21 cellular contexts compared by ENCODE assay signal in the genomic region with DNA sequence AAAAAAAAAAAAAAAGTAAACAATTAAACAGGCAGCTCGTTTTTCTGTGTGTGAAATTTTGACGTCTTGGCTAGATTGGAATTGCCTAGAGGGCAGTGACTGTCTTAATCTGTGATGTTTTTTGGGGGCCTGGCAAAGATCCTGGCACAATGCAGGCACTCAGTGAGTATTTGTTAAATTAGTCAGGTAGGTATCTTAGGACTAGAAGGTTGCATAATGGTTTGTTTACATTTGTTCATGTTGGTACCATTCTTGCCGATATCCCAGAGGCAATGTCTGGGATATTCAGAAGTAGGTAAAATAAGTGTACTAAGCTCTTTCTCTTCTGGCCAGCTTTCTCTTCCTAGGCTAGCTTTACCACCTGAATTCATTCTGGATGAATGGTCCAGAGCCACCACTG. TPM values are rescaled to one million over a fixed set of nuclear protein-coding genes. Genes with fewer than 3 reads are reported as not detected.
A peak's percentile ranks its signal among the peaks of the same experiment; 100 is the strongest.
DNase-seq lines count a peak whose midpoint lies in the region; ATAC-seq, FAIRE-seq and TF ChIP-seq lines count a peak whose summit lies in the region.
"Had no signal": no experiment of that assay in that cellular context is flagged by ENCODE, and none has a peak within 500 bp of the region (broad histone marks: within the 10 kb centered on the region; RNA-seq: fewer than 3 reads in every experiment).

No MANE protein-coding gene starts in this region.

- no peak for FAIRE-seq in GM12878 (lab: Jason Lieb, UNC)
- FAIRE-seq: kidney had no signal

- H3K9me3 ChIP-seq in GM12878 (replicated peaks; ENCODE audit: control insufficient read depth, insufficient read depth, low read length) (no peaks in the 10 kb centered on the region), heart left ventricle (no peaks in the 10 kb centered on the region)
- H3K9me3 ChIP-seq: HAP-1, upper lobe of left lung had no signal

- H3K4me1 ChIP-seq in GM12878 (ENCODE audit: control insufficient read depth, insufficient read depth, low read length) (no peaks in the 10 kb centered on the region), heart left ventricle (peaks cover 0 to 29% (median 19%) of the 10 kb centered on the region in 12 donors)

- in situ Hi-C loops in GM12878 (cut with MboI), result no loop called here

- BruUV-seq in GM12878 (replicated peaks; lab: Mats Ljungman, UMichigan), result no TSS peak

- H4K20me1 ChIP-seq in GM12878 (ENCODE audit: control insufficient read depth, insufficient read depth), result no peaks in the 10 kb centered on the region; the same call in 1 of the 2 replicates

- H3K27ac ChIP-seq in GM12878 (ENCODE audit: control insufficient read depth, insufficient read depth), result no peak overlapping the region
- no peak overlapping the region for H3K27ac ChIP-seq in heart left ventricle
- H3K27ac ChIP-seq: upper lobe of left lung had no signal

- H3K27ac Mint-ChIP-seq in activated T-cell treated with anti-CD3 and anti-CD28 coated beads, Interleukin-2, amount 50 U/mL, for 24 hours, result peak overlapping the region; percentile 80
- H3K27ac Mint-ChIP-seq in IgD-negative memory B cell (no peak overlapping the region), nephron progenitor cell (no peak overlapping the region)

- POLR2A ChIA-PET in GM12878 (lab: Charles Lee), result interaction anchor here (0.6 kb wide), 1 partner anchor 133 kb away, joined by 3 read pairs; no protein-coding TSS in a partner anchor

- no peak for TF ChIP-seq POLR2A in GM12878 (IDR thresholded peaks at IDR 0.05; ENCODE audit: low read depth, low read length)
- TF ChIP-seq POLR2A in heart left ventricle (IDR thresholded peaks at IDR 0.05), result no peak

- H3K4me3 ChIP-seq in GM12878 (no peak overlapping the region), heart left ventricle (no peak overlapping the region)
- H3K4me3 ChIP-seq: HAP-1, upper lobe of left lung had no signal

- H3K27me3 Mint-ChIP-seq in activated T-cell treated with anti-CD3 and anti-CD28 coated beads, Interleukin-2, amount 50 U/mL, for 24 hours, result no peaks in the 10 kb centered on the region
- H3K27me3 Mint-ChIP-seq in IgD-negative memory B cell (no peaks in the 10 kb centered on the region), nephron progenitor cell (ENCODE audit: low read depth, poor library complexity) (peaks cover 5% of the 10 kb centered on the region)

- H3K4me1 Mint-ChIP-seq in activated T-cell treated with anti-CD3 and anti-CD28 coated beads, Interleukin-2, amount 50 U/mL, for 24 hours (ENCODE audit: low read depth), result peaks cover 51% of the 10 kb centered on the region
- H3K4me1 Mint-ChIP-seq in IgD-negative memory B cell, result peaks cover 22 to 29% (median 29%) of the 10 kb centered on the region in 3 donors
- H3K4me1 Mint-ChIP-seq in nephron progenitor cell, result peaks cover 29% of the 10 kb centered on the region

- intact Hi-C loops in GM12878 (cut with micrococcal nuclease; ENCODE audit: unreplicated experiment) (no loop called here), heart left ventricle (cut with DNase I) (no loop called here)

- no peak for TF ChIP-seq CTCF in GM12878 (IDR thresholded peaks at IDR 0.05 in 2 of 3, conservative IDR thresholded peaks at IDR 0.05 in 1 of 3; ENCODE audit: control insufficient read depth in 2 of 3, extremely low read depth in 1 of 3, insufficient read depth in 1 of 3, low read depth in 3 of 3, low read length in 3 of 3)
- no peak for TF ChIP-seq CTCF in nephron progenitor cell (IDR thresholded peaks at IDR 0.05)
- TF ChIP-seq CTCF in heart left ventricle (IDR thresholded peaks at IDR 0.05), result no peak

- H3K9ac ChIP-seq in GM12878 (ENCODE audit: control insufficient read depth, insufficient read depth, low read length), result no peak overlapping the region

- H3K79me2 ChIP-seq in GM12878 (ENCODE audit: control insufficient read depth, insufficient read depth, low read length), result peaks cover 35% of the 10 kb centered on the region

- ATAC-seq in GM12878, result no peak
- ATAC-seq in heart left ventricle, result no peak
- ATAC-seq: right cardiac atrium; stimulated activated naive CD8-positive, alpha-beta T cell treated with anti-CD3 and anti-CD28 coated beads, Interleukin-15, Interleukin-2, amounts not matched to agents 100 U/mL and 50 U/mL, for 24 hours had no signal

- H3K36me3 ChIP-seq in GM12878 (ENCODE audit: control insufficient read depth in 2 of 2, insufficient read depth in 2 of 2, low read length in 1 of 2), result peaks cover 4 to 20% of the 10 kb centered on the region in 2 experiments
- H3K36me3 ChIP-seq in heart left ventricle, result peaks cover 0 to 45% (median 40%) of the 10 kb centered on the region in 9 donors

- TF ChIP-seq EP300 in GM12878 (IDR thresholded peaks at IDR 0.05; ENCODE audit: borderline replicate concordance in 1 of 2, control insufficient read depth in 1 of 2, low read depth in 2 of 2, low read length in 2 of 2), result no peak

- CTCF ChIA-PET in GM12878 (lab: Yijun Ruan, JAX), result interaction anchor here (3.1 kb wide), 1 partner anchor 36 kb away, joined by 11 read pairs; no protein-coding TSS in a partner anchor

- DNase-seq in activated T-cell treated with anti-CD3 and anti-CD28 coated beads, Interleukin-2, amount 50 U/mL, for 24 hours, result no peak
- no peak for DNase-seq in activated T-cell treated with anti-CD3 and anti-CD28 coated beads, Interleukin-2, amount 50 U/mL, for 1 hour
- DNase-seq in GM12878 (ENCODE audit: low read depth, low spot score) (no peak), nephron progenitor cell (no peak), heart left ventricle (no peak), COR-L47 (lab: John Stamatoyannopoulos, UW) (no peak)
- no peak for DNase-seq in effector CD4-positive, alpha-beta T cell
- DNase-seq: ACHN; activated CD8-positive, alpha-beta memory T cell treated with anti-CD3 and anti-CD28 coated beads for 24 hours; activated gamma-delta T cell treated with Interleukin-2 at 50 U/mL for 16 hours; kidney; NCI-H1105; NCI-H2171; NCI-H82; nucleus accumbens; right cardiac atrium; RPMI8226; stimulated activated naive CD8-positive, alpha-beta T cell treated with anti-CD3 and anti-CD28 coated beads, Interleukin-15, Interleukin-2, amounts not matched to agents 100 U/mL and 50 U/mL, for 24 hours; upper lobe of left lung had no signal

- H2AFZ ChIP-seq in GM12878 (ENCODE audit: control insufficient read depth, low read depth, low read length), result no peak overlapping the region

- H3K4me3 Mint-ChIP-seq in activated T-cell treated with anti-CD3 and anti-CD28 coated beads, Interleukin-2, amount 50 U/mL, for 24 hours, result peak overlapping the region; percentile 42
- peak overlapping the region in 3 of 4 donors; percentile 42 to 69 (median 68) for H3K4me3 Mint-ChIP-seq in IgD-negative memory B cell
- peak overlapping the region; percentile 68 for H3K4me3 Mint-ChIP-seq in nephron progenitor cell

- H3K27me3 ChIP-seq in GM12878 (replicated peaks in 1 of 2; ENCODE audit: control insufficient read depth in 2 of 2, insufficient read depth in 2 of 2, low read length in 1 of 2), result no peaks in the 10 kb centered on the region
- no peaks in the 10 kb centered on the region for H3K27me3 ChIP-seq in heart left ventricle
- H3K27me3 ChIP-seq: upper lobe of left lung had no signal

- peak overlapping the region; percentile 38; the same call in 1 of the 2 replicates for H3K4me2 ChIP-seq in GM12878 (ENCODE audit: control insufficient read depth, insufficient read depth)

- no peak for TF ChIP-seq RAD21 in GM12878 (IDR thresholded peaks at IDR 0.05; ENCODE audit: insufficient read depth, low read depth, low read length)

- no peaks in the 10 kb centered on the region for H3K9me3 Mint-ChIP-seq in activated T-cell treated with anti-CD3 and anti-CD28 coated beads, Interleukin-2, amount 50 U/mL, for 24 hours
- H3K9me3 Mint-ChIP-seq in IgD-negative memory B cell, result no peaks in the 10 kb centered on the region
- no peaks in the 10 kb centered on the region for H3K9me3 Mint-ChIP-seq in nephron progenitor cell

- RAD21 ChIA-PET in GM12878 (lab: Charles Lee; ENCODE audit: unreplicated experiment), result no interaction called here

- peaks cover 68% of the 10 kb centered on the region for H3K36me3 Mint-ChIP-seq in activated T-cell treated with anti-CD3 and anti-CD28 coated beads, Interleukin-2, amount 50 U/mL, for 24 hours (ENCODE audit: low read depth)
- peaks cover 2% of the 10 kb centered on the region for H3K36me3 Mint-ChIP-seq in IgD-negative memory B cell
- peaks cover 22% of the 10 kb centered on the region for H3K36me3 Mint-ChIP-seq in nephron progenitor cell (ENCODE audit: low read depth)

- SMC1A ChIA-PET in GM12878 (lab: Charles Lee; ENCODE audit: uncharacterized antibody, unreplicated experiment), result no interaction called here

- 88% methylated on average over 3 of the region's 3 CpGs for WGBS in GM12878 (ENCODE audit: insufficient coverage, insufficient replicate concordance, low lambda C conversion rate, missing lambda C conversion rate)
- 70 to 81% (median 76%) methylated on average over 3 of the region's 3 CpGs for WGBS in heart left ventricle, 4 donors

TF ChIP-seq in GM12878, 131 proteins besides CTCF, POLR2A, EP300 and RAD21:
- TF ChIP-seq POU2F2 (IDR thresholded peaks at IDR 0.05; ENCODE audit: borderline replicate concordance, low read depth, low read length), result no peak
- no peak for TF ChIP-seq BACH1 (IDR thresholded peaks at IDR 0.05; ENCODE audit: borderline replicate concordance)
- TF ChIP-seq TARDBP (IDR thresholded peaks at IDR 0.05; ENCODE audit: borderline replicate concordance), result no peak
TF ChIP-seq in GM12878: peak in this region for 0.

RNA-seq across cellular contexts. Expression of gene AAR2, which starts 2.5 kb away (rescaled TPM):
- 30.8 TPM for polyA plus RNA-seq in IgD-negative memory B cell
- 20.3 and 21.6 TPM in 2 replicates for total RNA-seq in GM12878 (2013; cell fraction: nucleolus; rRNA removed)
- total RNA-seq in GM12878 (2014; rRNA removed), result 34.8 and 36.9 TPM in 2 replicates
- total RNA-seq in GM12878 (2014; rRNA removed; fragmentation: Illumina TruSeq; extraction: Trizol), result 19.0 and 20.3 TPM in 2 replicates
- 23.6 and 25.7 TPM in 2 replicates for total RNA-seq in GM12878 (2021)
- 14.1 TPM for polyA plus RNA-seq in GM12878 (2011; ENCODE audit: low read depth)
- 17.9 and 29.9 TPM in 2 replicates for polyA plus RNA-seq in GM12878 (2011; rRNA removed)
- polyA plus RNA-seq in GM12878 (2011; cell fraction: cytosol; rRNA removed), result 34.6 and 40.5 TPM in 2 replicates
- polyA plus RNA-seq in GM12878 (2011; cell fraction: nucleus; rRNA removed), result 26.1 and 28.0 TPM in 2 replicates
- polyA plus RNA-seq in GM12878 (2012), result 16.6 and 20.3 TPM in 2 replicates
- 17.0 and 32.7 TPM in 2 replicates for polyA plus RNA-seq in GM12878 (2014; fragmentation: Illumina TruSeq; extraction: Trizol)
- polyA plus RNA-seq in GM12878 (2014; fragmentation: Nextera tagmentation; extraction: Ambion mirVana), result 1 to 10 TPM; 6.5 to 8.7 TPM
- 30.8 and 31.0 TPM in 2 replicates for polyA plus RNA-seq in GM12878 (2014; rRNA removed)
- 10 to 100 TPM; 34.1 to 41.7 TPM for polyA plus RNA-seq in GM12878 (2016; fragmentation: Nextera tagmentation; extraction: Ambion mirVana)
- polyA minus RNA-seq in GM12878 (2011; rRNA and poly(A)+ RNA removed), result 28.7 and 52.6 TPM in 2 replicates
- 9.3 and 11.1 TPM in 2 replicates for polyA minus RNA-seq in GM12878 (2011; cell fraction: cytosol; rRNA and poly(A)+ RNA removed)
- polyA minus RNA-seq in GM12878 (2011; cell fraction: nucleus; rRNA and poly(A)+ RNA removed), result 13.2 and 22.1 TPM in 2 replicates
- total RNA-seq in heart left ventricle, result 10 to 100 TPM; 13.6 to 25.1 (median 16.8) TPM
- polyA plus RNA-seq in heart left ventricle, result 10 to 100 TPM in 1 of 2 donors, 1 to 10 TPM in 1; 7.8 to 26.9 TPM
